In genomic region chr9:14349818-14350333, GRCh38 we compare ENCODE assay signal across 1 cellular context.
TF ChIP-seq lines count a peak whose summit lies in the region.

No MANE protein-coding gene starts in this region.

TF ChIP-seq in HepG2, 621 proteins besides CTCF, POLR2A, EP300 and RAD21:
- TF ChIP-seq ZMAT5 (CRISPR knock-in tag; IDR thresholded peaks at IDR 0.05; ENCODE audit: borderline replicate concordance, low read depth) (no peak), NR2C2 (CRISPR knock-in tag; IDR thresholded peaks at IDR 0.05; ENCODE audit: borderline replicate concordance) (no peak), ARID3A (IDR thresholded peaks at IDR 0.05; ENCODE audit: low read depth, low read length) (no peak), REPIN1 (CRISPR knock-in tag; IDR thresholded peaks at IDR 0.05; ENCODE audit: borderline replicate concordance, low read depth) (no peak), HNRNPH1 (optimal IDR thresholded peaks at IDR 0.05; ENCODE audit: low read depth, low read length) (no peak), SETDB1 (CRISPR knock-in tag; IDR thresholded peaks at IDR 0.05; ENCODE audit: borderline replicate concordance) (no peak), ZNF597 (CRISPR knock-in tag; IDR thresholded peaks at IDR 0.05) (no peak), ELF4 (CRISPR knock-in tag; IDR thresholded peaks at IDR 0.05; ENCODE audit: borderline replicate concordance) (no peak), BORCS8-MEF2B (CRISPR knock-in tag; IDR thresholded peaks at IDR 0.05) (no peak), MAFF (IDR thresholded peaks at IDR 0.05; ENCODE audit: low read depth, low read length) (no peak), MXI1 (IDR thresholded peaks at IDR 0.05; ENCODE audit: borderline replicate concordance, low read depth, low read length) (no peak), ADNP (CRISPR knock-in tag; IDR thresholded peaks at IDR 0.05) (no peak), GLI4 (CRISPR knock-in tag; IDR thresholded peaks at IDR 0.05; ENCODE audit: borderline replicate concordance) (no peak), XRCC5 (optimal IDR thresholded peaks at IDR 0.05; ENCODE audit: low read length) (no peak), CC2D1A (CRISPR knock-in tag; IDR thresholded peaks at IDR 0.05) (no peak), FLYWCH1 (CRISPR knock-in tag; IDR thresholded peaks at IDR 0.05) (no peak), ZNF543 (CRISPR knock-in tag; IDR thresholded peaks at IDR 0.05) (no peak)
TF ChIP-seq in HepG2: peak in this region for 0.
